ENCODE assay signal across 8 cellular contexts in the genomic region with DNA sequence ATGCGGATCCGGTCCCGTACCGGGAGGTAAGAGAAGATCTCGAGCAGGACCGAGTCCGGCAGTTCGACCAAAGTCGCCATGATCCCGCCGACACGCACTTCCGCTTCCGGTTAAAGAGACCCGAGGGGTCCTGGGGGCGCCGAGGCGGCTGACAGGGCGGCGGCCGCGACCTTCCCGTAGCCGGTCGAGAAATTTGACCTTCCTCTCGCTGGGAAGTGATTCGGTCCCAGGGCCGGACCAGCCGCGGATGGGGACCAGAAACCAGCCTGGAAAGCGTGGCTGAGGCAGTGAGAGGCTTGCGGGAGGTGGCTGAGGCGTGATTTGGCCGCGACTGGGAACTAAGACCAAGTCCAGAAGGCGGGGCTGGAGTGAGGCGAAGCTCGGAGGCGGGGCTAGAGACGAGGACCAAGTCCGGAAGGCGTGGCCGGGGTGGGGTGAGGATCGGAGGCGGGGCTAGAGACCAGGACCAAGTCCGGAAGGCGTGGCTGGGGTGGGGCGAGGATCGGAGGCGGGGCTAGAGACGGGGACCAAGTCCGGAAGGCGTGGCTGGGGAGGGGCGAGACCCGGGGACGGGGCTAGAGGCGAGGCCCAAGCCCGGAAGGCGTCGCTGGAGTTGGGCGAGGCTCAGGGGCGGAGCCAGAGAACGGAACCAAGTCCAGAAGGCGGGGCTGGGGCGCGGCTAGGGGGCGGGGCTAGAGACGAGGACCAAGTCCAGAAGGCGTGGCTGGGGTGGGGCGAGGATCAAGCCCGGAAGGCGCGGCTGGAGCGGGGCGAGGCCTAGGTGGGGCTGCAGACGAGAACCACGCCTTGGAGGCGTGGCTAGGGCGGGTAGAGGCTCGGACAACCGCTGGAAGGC. TPM values are rescaled to one million over a fixed set of nuclear protein-coding genes. Genes with fewer than 3 reads are reported as not detected.
DNase-seq lines count a peak whose midpoint lies in the region; ATAC-seq and TF ChIP-seq lines count a peak whose summit lies in the region.

FBXL12 (minus strand) TSS at position 346 of the 856 bp plus-strand sequence; CDS start at position 80, 266 bp downstream.

- no TSS peak for BruUV-seq in Panc1 (replicated peaks; lab: Mats Ljungman, UMichigan)

- H3K9me3 Mint-ChIP-seq in activated T-cell treated with anti-CD3 and anti-CD28 coated beads, Interleukin-2, amount 50 U/mL, for 4 hours: no peaks in the 10 kb centered on the region

- POLR2A ChIA-PET in Panc1 (lab: Charles Lee): no interaction called here

- H3K4me3 ChIP-seq in Panc1 (ENCODE audit: low read depth in 2 of 2, low read length in 2 of 2) (peak within 1 kb of the TSS; percentile 91 to 92), mucosa of stomach (ENCODE audit: low read length) (peak within 1 kb of the TSS; percentile 81)

- TF ChIP-seq CTCF in Panc1 (IDR thresholded peaks at IDR 0.05): no peak

- peak within 1 kb of the TSS; percentile 77 for H3K9ac ChIP-seq in mucosa of stomach (ENCODE audit: low read length)

- H3K4me1 ChIP-seq in Panc1 (ENCODE audit: control insufficient read depth, insufficient read depth, low read length): no peaks in the 10 kb centered on the region
- H3K4me1 ChIP-seq in mucosa of stomach (ENCODE audit: control insufficient read depth, insufficient read depth, low read length): peaks cover 9% of the 10 kb centered on the region

- H3K4me3 Mint-ChIP-seq in activated T-cell treated with anti-CD3 and anti-CD28 coated beads, Interleukin-2, amount 50 U/mL, for 4 hours: peak within 1 kb of the TSS; percentile 91

- ATAC-seq in GM21717 (IDR thresholded peaks at IDR 0.05; ENCODE audit: unreplicated experiment): peak; percentile 81
- peak; percentile 92 for ATAC-seq in Panc1
- peak; percentile 93 for ATAC-seq in activated T-cell treated with anti-CD3 and anti-CD28 coated beads, Interleukin-2, amount 50 U/mL, for 4 hours

- H3K27me3 ChIP-seq in Panc1 (ENCODE audit: control insufficient read depth, insufficient read depth, low read length) (no peaks in the 10 kb centered on the region), mucosa of stomach (ENCODE audit: control insufficient read depth, insufficient read depth, low read length) (no peaks in the 10 kb centered on the region)

- peaks cover 28% of the 10 kb centered on the region for H3K4me1 Mint-ChIP-seq in activated T-cell treated with anti-CD3 and anti-CD28 coated beads, Interleukin-2, amount 50 U/mL, for 4 hours (ENCODE audit: low read depth)

- peaks cover 9% of the 10 kb centered on the region for H3K36me3 Mint-ChIP-seq in activated T-cell treated with anti-CD3 and anti-CD28 coated beads, Interleukin-2, amount 50 U/mL, for 4 hours (ENCODE audit: insufficient read depth)

- TF ChIP-seq POLR2A in erythroblast (IDR thresholded peaks at IDR 0.05; ENCODE audit: low read length): peak; percentile 81

- in situ Hi-C loops in Panc1 (cut with HindIII; ENCODE audit: low pct_unique_long_range_greater_than_20kb, low sequenced_read_pairs): no loop called here

- H3K27me3 Mint-ChIP-seq in activated T-cell treated with anti-CD3 and anti-CD28 coated beads, Interleukin-2, amount 50 U/mL, for 4 hours (ENCODE audit: low read depth): no peaks in the 10 kb centered on the region

- intact Hi-C loops in Panc1 (cut with micrococcal nuclease; ENCODE audit: unreplicated experiment): no loop called here

- CTCF ChIA-PET in Panc1 (lab: Charles Lee): interaction anchor here (0.7 kb wide), 1 partner anchor 612 kb away, joined by 12 read pairs; no protein-coding TSS in a partner anchor

- H3K27ac ChIP-seq in Panc1 (ENCODE audit: low read length): peak within 1 kb of the TSS; percentile 86

- DNase-seq in DMS153 treated with DMSO at 0.1 percent for 48 hours (lab: John Stamatoyannopoulos, UW; ENCODE audit: unreplicated experiment) (peak; percentile 100), KG1 (lab: John Stamatoyannopoulos, UW) (peak; percentile 99), Panc1 (ENCODE audit: low read depth, low spot score) (peak; percentile 85), erythroblast (lab: John Stamatoyannopoulos, UW) (peak; percentile 98 to 100)
- DNase-seq in activated T-cell treated with anti-CD3 and anti-CD28 coated beads, Interleukin-2, amount 50 U/mL, for 4 hours: peak; percentile 100
- DNase-seq in stimulated activated CD8-positive, alpha-beta memory T cell treated with anti-CD3 and anti-CD28 coated beads, Interleukin-7, amount 100 ng/mL, for 1 hour (ENCODE audit: low read depth in 2 of 2): peak; percentile 100

- H3K9me3 ChIP-seq in Panc1 (ENCODE audit: control insufficient read depth, insufficient read depth, low read depth, low read length) (no peaks in the 10 kb centered on the region), mucosa of stomach (ENCODE audit: control insufficient read depth, low read length) (no peaks in the 10 kb centered on the region)

- H3K36me3 ChIP-seq in Panc1 (ENCODE audit: control insufficient read depth, insufficient read depth, low read length) (no peaks in the 10 kb centered on the region), mucosa of stomach (ENCODE audit: control insufficient read depth, insufficient read depth, low read length) (no peaks in the 10 kb centered on the region)

RNA-seq across cellular contexts. Expression of gene FBXL12, which starts in this region (rescaled TPM):
- 29.2 TPM for total RNA-seq in Panc1 (2021; ENCODE audit: unreplicated experiment)
- 33.3 TPM for polyA plus RNA-seq in Panc1 (2012; ENCODE audit: insufficient read length)
- total RNA-seq in activated T-cell treated with anti-CD3 and anti-CD28 coated beads, Interleukin-2, amount 50 U/mL, for 4 hours: 10 to 100 TPM; 20.8 to 22.7 (median 22.3) TPM

Comparison
In these comparisons a context has a peak if more than half of its experiments do, and no peak if none do; other contexts are left out.
1. Peak in every context shown above with its lines: DNase-seq, ATAC-seq, H3K4me3 ChIP-seq and H3K27ac ChIP-seq.